21 cellular contexts compared by ENCODE assay signal in the genomic region with DNA sequence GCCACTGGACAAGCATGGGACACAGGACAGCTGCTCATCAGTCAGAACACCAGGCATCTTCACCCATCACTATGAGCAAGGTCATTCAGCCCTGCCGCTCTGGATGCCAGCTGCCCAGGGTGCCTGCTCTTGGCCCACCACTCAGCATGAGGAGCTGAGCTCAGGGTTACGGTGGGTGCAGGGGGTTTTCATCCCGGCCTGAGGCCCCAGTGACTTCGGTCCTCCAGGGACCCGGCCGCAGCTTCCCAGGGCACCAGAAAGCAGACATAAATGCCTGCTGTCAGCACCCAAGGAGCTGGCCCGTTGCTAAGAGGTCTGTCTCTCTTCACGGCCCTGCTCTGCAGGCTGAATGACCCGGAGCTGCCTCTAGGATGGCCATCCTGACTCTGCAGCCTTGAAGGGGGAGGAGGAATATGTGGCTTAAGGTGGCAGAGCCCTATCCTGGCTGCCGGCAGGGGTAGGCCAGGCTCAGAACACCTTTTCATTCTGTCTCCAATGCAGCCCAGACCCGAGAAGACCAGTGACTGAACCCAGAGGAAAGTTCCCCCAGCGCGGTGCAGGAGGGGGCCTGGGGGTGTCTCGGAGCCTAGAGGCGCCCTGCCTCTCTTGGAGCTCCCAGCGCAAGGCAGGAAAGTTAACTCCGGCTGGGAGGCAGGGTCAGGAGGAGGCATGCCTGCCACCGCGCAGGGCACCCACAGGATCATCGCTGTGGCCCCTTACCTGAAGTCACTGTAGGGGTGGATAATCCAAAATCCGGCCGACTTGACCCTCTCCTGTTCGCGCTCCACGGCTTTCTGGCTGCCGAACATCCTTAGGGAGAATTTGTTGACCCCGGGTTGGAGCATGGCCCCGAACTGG. TPM values are rescaled to one million over a fixed set of nuclear protein-coding genes. Genes with fewer than 3 reads are reported as not detected.
DNase-seq lines count a peak whose midpoint lies in the region; ATAC-seq and TF ChIP-seq lines count a peak whose summit lies in the region.
"Had no signal": no experiment of that assay in that cellular context is flagged by ENCODE, and none has a peak within 500 bp of the region (broad histone marks: within the 10 kb centered on the region; RNA-seq: fewer than 3 reads in every experiment).

No MANE protein-coding gene starts in this region.

- H2BK12ac ChIP-seq in mesenchymal stem cell (ENCODE audit: low read length in 2 of 2): no peak overlapping the region

- H3K4me2 ChIP-seq in SK-N-SH: no peak overlapping the region
- peak overlapping the region; percentile 85 for H3K4me2 ChIP-seq in mesenchymal stem cell (ENCODE audit: low read length, poor library complexity, severe bottlenecking)

- ATAC-seq in SK-N-SH treated with all-trans-retinoic acid at 6 μM for 48 hours (no peak; the same call in 2 of the 3 replicates), GM21390 (IDR thresholded peaks at IDR 0.05; ENCODE audit: unreplicated experiment) (no peak)
- ATAC-seq: K562 had no signal

- peaks cover 18% of the 10 kb centered on the region for H3K27me3 Mint-ChIP-seq in endothelial cell (ENCODE audit: unreplicated experiment)

- no peak for TF ChIP-seq RAD21 in SK-N-SH (IDR thresholded peaks at IDR 0.05; ENCODE audit: low read length)

- no peaks in the 10 kb centered on the region for H3K9me2 ChIP-seq in SK-N-SH

- TF ChIP-seq CTCF in SK-N-SH (IDR thresholded peaks at IDR 0.05) (no peak), endothelial cell (IDR thresholded peaks at IDR 0.05; ENCODE audit: unreplicated experiment) (no peak), GM13976 (IDR thresholded peaks at IDR 0.05; ENCODE audit: borderline replicate concordance, control extremely low read depth, extremely low read depth, insufficient read depth, missing control alignments) (no peak)

- H3K9me3 ChIP-seq in SK-N-SH (no peaks in the 10 kb centered on the region), mesenchymal stem cell (ENCODE audit: control insufficient read depth, low read length) (no peaks in the 10 kb centered on the region)
- H3K9me3 ChIP-seq: thoracic aorta had no signal

- H3K36me3 ChIP-seq in SK-N-SH (replicated peaks in 1 of 2; ENCODE audit: control insufficient read depth in 1 of 2, insufficient read depth in 2 of 2, low read length in 1 of 2): no peaks in the 10 kb centered on the region
- no peaks in the 10 kb centered on the region for H3K36me3 ChIP-seq in mesenchymal stem cell (ENCODE audit: control insufficient read depth in 1 of 2, insufficient read depth in 2 of 2, low read depth in 1 of 2, low read length in 2 of 2)
- H3K36me3 ChIP-seq: brain microvascular endothelial cell, thoracic aorta had no signal

- H3K27me3 ChIP-seq in SK-N-SH (ENCODE audit: insufficient read depth): peaks cover 39% of the 10 kb centered on the region
- H3K27me3 ChIP-seq in mesenchymal stem cell (ENCODE audit: control insufficient read depth in 1 of 2, insufficient read depth in 1 of 2, low read length in 2 of 2): peaks cover 87 to 96% of the 10 kb centered on the region in 2 experiments

- no peaks in the 10 kb centered on the region for H3K79me2 ChIP-seq in SK-N-SH (ENCODE audit: insufficient read depth)
- H3K79me2 ChIP-seq: parathyroid adenoma had no signal

- H3K23ac ChIP-seq in mesenchymal stem cell (ENCODE audit: low read length in 2 of 2): no peak overlapping the region

- H4K20me1 ChIP-seq in SK-N-SH (ENCODE audit: insufficient read depth): no peaks in the 10 kb centered on the region

- H3K18ac ChIP-seq in mesenchymal stem cell (ENCODE audit: low read depth in 1 of 2, low read length in 2 of 2): no peak overlapping the region

- H3K36me3 Mint-ChIP-seq in endothelial cell (ENCODE audit: low read depth, unreplicated experiment): peaks cover 3% of the 10 kb centered on the region

- H2BK15ac ChIP-seq in mesenchymal stem cell (ENCODE audit: low read depth, poor library complexity, severe bottlenecking): no peak overlapping the region

- peaks cover 6% of the 10 kb centered on the region for H3K4me1 Mint-ChIP-seq in endothelial cell (ENCODE audit: unreplicated experiment)

- H3K14ac ChIP-seq in mesenchymal stem cell (ENCODE audit: low read length in 2 of 2): no peak overlapping the region

- H3K4me3 ChIP-seq in SK-N-SH (ENCODE audit: low read depth in 2 of 2, low read length in 1 of 2): no peak overlapping the region; a peak in 1 of 4 replicates
- no peak overlapping the region for H3K4me3 ChIP-seq in mesenchymal stem cell (ENCODE audit: insufficient read depth in 1 of 2, low read depth in 1 of 2, low read length in 2 of 2)
- H3K4me3 ChIP-seq: K562 had no signal

- no peak overlapping the region for H3K9ac ChIP-seq in SK-N-SH
- no peak overlapping the region for H3K9ac ChIP-seq in mesenchymal stem cell (ENCODE audit: low read length)
- H3K9ac ChIP-seq: parathyroid adenoma had no signal

- no peak overlapping the region for H4K8ac ChIP-seq in mesenchymal stem cell (ENCODE audit: low read length)

- no peak overlapping the region for H2BK120ac ChIP-seq in mesenchymal stem cell (ENCODE audit: low read depth, low read length)

- in situ Hi-C loops in GM13976 (cut with MboI; ENCODE audit: low sequenced_read_pairs, unreplicated experiment): no loop called here

- H3K79me1 ChIP-seq in mesenchymal stem cell (replicated peaks; ENCODE audit: low read length, poor library complexity, severe bottlenecking): no peaks in the 10 kb centered on the region

- DNase-seq in SK-N-SH (peak; percentile 40), endothelial cell (ENCODE audit: low spot score) (no peak), mesenchymal stem cell (no peak), NOMO-1 treated with DMSO at 0.1 percent for 48 hours (lab: John Stamatoyannopoulos, UW; ENCODE audit: unreplicated experiment) (no peak), GM13976 (ENCODE audit: low spot score) (no peak), DMS153 treated with DMSO at 0.1 percent for 48 hours (lab: John Stamatoyannopoulos, UW; ENCODE audit: unreplicated experiment) (no peak)
- DNase-seq: activated CD4-positive, alpha-beta T cell treated with anti-CD3 and anti-CD28 coated beads, Interleukin-2, amount 50 U/mL, for 48 hours; activated gamma-delta T cell; brain microvascular endothelial cell; DMS153; NCI-H1436 treated with DMSO at 0.1 percent for 48 hours; stimulated activated CD4-positive, alpha-beta T cell treated with anti-CD3 and anti-CD28 coated beads, Interleukin-15, amount 100 ng/mL, for 24 hours; T-helper 9 cell had no signal

- H3K27ac ChIP-seq in SK-N-SH (ENCODE audit: low read depth in 2 of 2, low read length in 1 of 2): no peak overlapping the region
- no peak overlapping the region for H3K27ac ChIP-seq in mesenchymal stem cell (ENCODE audit: low read length, poor library complexity, severe bottlenecking)
- H3K27ac ChIP-seq: brain microvascular endothelial cell, parathyroid adenoma, RWPE1, thoracic aorta had no signal

- CTCF ChIA-PET in SK-N-SH (lab: Yijun Ruan, JAX): interaction anchor here (0.8 to 1.3 kb wide), 2 partner anchors 193 to 269 kb away, joined by 3 to 4 read pairs; no protein-coding TSS in a partner anchor

- no peak overlapping the region for H3K27ac Mint-ChIP-seq in endothelial cell (ENCODE audit: unreplicated experiment)

- H3K4ac ChIP-seq in mesenchymal stem cell (ENCODE audit: low read depth in 1 of 2, low read length in 2 of 2): no peak overlapping the region

- no peak overlapping the region for H2AK5ac ChIP-seq in mesenchymal stem cell (ENCODE audit: low read length, severe bottlenecking)

- H4K91ac ChIP-seq in mesenchymal stem cell (ENCODE audit: low read length): no peak overlapping the region

- 61% methylated on average over 13 of the region's 28 CpGs for WGBS in SK-N-SH (ENCODE audit: low lambda C conversion rate)
- WGBS in mesenchymal stem cell: 21% methylated on average over 28 of the region's 28 CpGs

- H3K9me3 Mint-ChIP-seq in endothelial cell (ENCODE audit: unreplicated experiment): no peaks in the 10 kb centered on the region

- H2BK5ac ChIP-seq in mesenchymal stem cell (ENCODE audit: low read depth, low read length, poor library complexity, severe bottlenecking): no peak overlapping the region

- no peaks in the 10 kb centered on the region for H3F3A ChIP-seq in SK-N-SH (replicated peaks; ENCODE audit: insufficient read depth)

- H3K4me1 ChIP-seq in SK-N-SH (ENCODE audit: control insufficient read depth in 1 of 2, insufficient read depth in 2 of 2, low read depth in 1 of 2, low read length in 1 of 2) (no peaks in the 10 kb centered on the region; a peak in 1 of 4 replicates), mesenchymal stem cell (ENCODE audit: control insufficient read depth, insufficient read depth, low read depth, low read length) (peaks cover 36% of the 10 kb centered on the region)
- H3K4me1 ChIP-seq: parathyroid adenoma had no signal

- POLR2A ChIA-PET in SK-N-SH (lab: Yijun Ruan, JAX): no interaction called here

- H2AFZ ChIP-seq in SK-N-SH (ENCODE audit: low read depth) (no peak overlapping the region), mesenchymal stem cell (ENCODE audit: low read depth, low read length) (no peak overlapping the region)
- H2AFZ ChIP-seq: parathyroid adenoma had no signal

- no peak for TF ChIP-seq EP300 in SK-N-SH (IDR thresholded peaks at IDR 0.05; ENCODE audit: borderline replicate concordance in 1 of 2, low read depth in 1 of 2, low read length in 1 of 2)

- H3K4me3 Mint-ChIP-seq in endothelial cell (ENCODE audit: unreplicated experiment): peak overlapping the region; percentile 62

TF ChIP-seq in SK-N-SH, 30 proteins besides CTCF, POLR2A, EP300 and RAD21 (continues in another document):
- TF ChIP-seq POLR2AphosphoS5 (IDR thresholded peaks at IDR 0.05; ENCODE audit: low read depth, low read length) (no peak), GATA2 (CRISPR knock-in tag; IDR thresholded peaks at IDR 0.05) (no peak), RXRA (IDR thresholded peaks at IDR 0.05; ENCODE audit: borderline replicate concordance, low read depth) (no peak)

TF ChIP-seq in SK-N-SH treated with all-trans-retinoic acid at 6 μM for 48 hours, 23 proteins besides CTCF, POLR2A, EP300 and RAD21 (continues in another document):
- TF ChIP-seq GLIS3 (CRISPR knock-in tag; IDR thresholded peaks at IDR 0.05): no peak
- TF ChIP-seq, protein P1, sequence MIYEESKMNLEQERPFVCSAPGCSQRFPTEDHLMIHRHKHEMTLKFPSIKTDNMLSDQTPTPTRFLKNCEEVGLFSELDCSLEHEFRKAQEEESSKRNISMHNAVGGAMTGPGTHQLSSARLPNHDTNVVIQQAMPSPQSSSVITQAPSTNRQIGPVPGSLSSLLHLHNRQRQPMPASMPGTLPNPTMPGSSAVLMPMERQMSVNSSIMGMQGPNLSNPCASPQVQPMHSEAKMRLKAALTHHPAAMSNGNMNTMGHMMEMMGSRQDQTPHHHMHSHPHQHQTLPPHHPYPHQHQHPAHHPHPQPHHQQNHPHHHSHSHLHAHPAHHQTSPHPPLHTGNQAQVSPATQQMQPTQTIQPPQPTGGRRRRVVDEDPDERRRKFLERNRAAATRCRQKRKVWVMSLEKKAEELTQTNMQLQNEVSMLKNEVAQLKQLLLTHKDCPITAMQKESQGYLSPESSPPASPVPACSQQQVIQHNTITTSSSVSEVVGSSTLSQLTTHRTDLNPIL (CRISPR knock-in tag; IDR thresholded peaks at IDR 0.05; ENCODE audit: low read depth): no peak
- no peak for TF ChIP-seq RARB (CRISPR knock-in tag; IDR thresholded peaks at IDR 0.05)
- TF ChIP-seq ZFP3 (CRISPR knock-in tag; IDR thresholded peaks at IDR 0.05): no peak

RNA-seq across cellular contexts. Expression of a gene that starts 1.8 kb away (rescaled TPM):
- not detected in 2 replicates for polyA plus RNA-seq in SK-N-SH (2012; rRNA removed)
- polyA plus RNA-seq in SK-N-SH (2012; cell fraction: cytosol; rRNA removed): not detected in 2 replicates
- polyA plus RNA-seq in SK-N-SH (2012; cell fraction: nucleus; rRNA removed): not detected in 2 replicates
- 0.54 TPM for total RNA-seq in endothelial cell (ENCODE audit: unreplicated experiment)
- not detected for polyA plus RNA-seq in mesenchymal stem cell (2013, experiment 1 of 2)
- under 0.01 TPM for polyA plus RNA-seq in mesenchymal stem cell (2013, experiment 2 of 2)
- total RNA-seq: endothelial cell of umbilical vein, K562, lung microvascular endothelial cell, thoracic aorta had no signal
- polyA plus RNA-seq: K562 had no signal
